In the genomic region with DNA sequence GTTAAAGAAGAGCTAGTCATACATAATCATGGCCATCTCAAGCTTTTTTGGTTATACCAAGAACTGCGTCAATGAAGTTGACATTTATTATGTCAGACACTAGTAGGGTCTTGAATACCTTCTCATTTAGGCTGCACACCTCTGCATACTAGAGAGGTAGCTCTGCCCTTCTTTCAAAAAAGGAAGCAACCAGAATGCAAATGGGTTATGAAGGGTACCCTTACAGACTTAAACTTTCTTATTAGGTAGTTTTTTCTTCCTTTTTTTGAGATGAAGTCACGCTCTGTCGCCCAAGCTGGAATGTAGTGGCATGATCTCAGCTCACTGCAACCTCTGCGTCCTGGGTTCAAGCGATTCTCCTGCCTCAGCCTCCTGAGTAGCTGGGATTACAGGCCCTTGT, we compare ENCODE assay signal across 22 cellular contexts. TPM values are rescaled to one million over a fixed set of nuclear protein-coding genes. Genes with fewer than 3 reads are reported as not detected.
DNase-seq lines count a peak whose midpoint lies in the region; ATAC-seq, FAIRE-seq and TF ChIP-seq lines count a peak whose summit lies in the region.
"Had no signal": no experiment of that assay in that cellular context is flagged by ENCODE, and none has a peak within 500 bp of the region (broad histone marks: within the 10 kb centered on the region; RNA-seq: fewer than 3 reads in every experiment).

No MANE protein-coding gene starts in this region.

- TF ChIP-seq EP300 in K562 (IDR thresholded peaks at IDR 0.05; ENCODE audit: low read length) = no peak

- TF ChIP-seq POLR2A in heart left ventricle (IDR thresholded peaks at IDR 0.05) (no peak), K562 (conservative IDR thresholded peaks at IDR 0.05) (no peak)

- no peaks in the 10 kb centered on the region for H3K9me1 ChIP-seq in K562 (ENCODE audit: control insufficient read depth, insufficient read depth, low read length)

- 94 to 98% (median 95%) methylated on average over 5 of the region's 5 CpGs for WGBS in heart left ventricle, 4 donors
- 89% methylated on average over 1 of the region's 5 CpGs for WGBS in K562 (ENCODE audit: insufficient coverage, low coverage, missing lambda C conversion rate)
- 88 to 99% (median 97%) methylated on average over 5 of the region's 5 CpGs for WGBS in psoas muscle, 3 donors

- H3K4me3 ChIP-seq in heart left ventricle (peak overlapping the region in 1 of 12 donors; percentile 11), K562 (no peak overlapping the region), psoas muscle (no peak overlapping the region)
- H3K4me3 ChIP-seq: upper lobe of right lung had no signal

- no peaks in the 10 kb centered on the region for H3K36me3 Mint-ChIP-seq in IgD-negative memory B cell

- H3K27ac Mint-ChIP-seq in IgD-negative memory B cell = peak overlapping the region in 2 of 3 donors; percentile 71 to 83
- H3K27ac Mint-ChIP-seq: activated CD4-positive, alpha-beta memory T cell treated with anti-CD3 and anti-CD28 coated beads, Interleukin-2, amount 10 ng/mL, durations not matched to agents 7 days and 5 days; activated naive CD4-positive, alpha-beta T cell treated with anti-CD3 and anti-CD28 coated beads, Interleukin-2, amount 10 ng/mL, durations not matched to agents 7 days and 5 days had no signal

- intact Hi-C loops in heart left ventricle (cut with DNase I) = loop anchor here in 2 of 10 donors (10.0 kb wide), 1 partner anchor 98 kb away; the partner anchor contains the start of gene ZBTB11 (in 2 of the 2)
- intact Hi-C loops in cardiac septum (cut with DNase I) = no loop called here
- intact Hi-C loops in K562 (cut with micrococcal nuclease) = no loop called here
- intact Hi-C loops in psoas muscle (cut with DNase I) = no loop called here

- H3K4me1 Mint-ChIP-seq in IgD-negative memory B cell = peaks cover 36 to 44% (median 39%) of the 10 kb centered on the region in 3 donors

- TF ChIP-seq CTCF in heart left ventricle (IDR thresholded peaks at IDR 0.05) (no peak), K562 (IDR thresholded peaks at IDR 0.05 in 2 of 3, conservative IDR thresholded peaks at IDR 0.05 in 1 of 3; ENCODE audit: insufficient read depth in 2 of 3, low read depth in 1 of 3, low read length in 3 of 3) (no peak), psoas muscle (IDR thresholded peaks at IDR 0.05) (no peak), GM20000 (IDR thresholded peaks at IDR 0.05; ENCODE audit: extremely low read depth, missing control alignments) (no peak)

- H3K4me1 ChIP-seq in heart left ventricle (peaks cover 7 to 84% (median 57%) of the 10 kb centered on the region in 12 donors), K562 (replicated peaks in 1 of 2; ENCODE audit: control insufficient read depth in 2 of 2, insufficient read depth in 2 of 2, low read length in 2 of 2) (peaks cover 3 to 13% of the 10 kb centered on the region in 2 experiments; a peak in 3 of 5 replicates), psoas muscle (peaks cover 47% of the 10 kb centered on the region)

- BruUV-seq in K562 (replicated peaks; lab: Mats Ljungman, UMichigan) = no TSS peak

- peaks cover 86% of the 10 kb centered on the region for H3K79me2 ChIP-seq in K562 (ENCODE audit: control insufficient read depth, insufficient read depth, low read length)

- no peak for FAIRE-seq in K562 (lab: Jason Lieb, UNC)
- FAIRE-seq: H54 had no signal

- ATAC-seq in heart left ventricle (no peak), K562 (no peak), psoas muscle (no peak)
- ATAC-seq: activated CD4-positive, CD25-positive, alpha-beta regulatory T cell treated with anti-CD3 and anti-CD28 coated beads, Interleukin-2, amount 50 U/mL, for 24 hours; Right ventricle myocardium inferior; upper lobe of right lung had no signal

- peak overlapping the region; percentile 41; the same call in 1 of the 2 replicates for H3K4me2 ChIP-seq in K562 (ENCODE audit: insufficient read depth, low read length)

- H3K9me3 Mint-ChIP-seq in IgD-negative memory B cell = no peaks in the 10 kb centered on the region
- H3K9me3 Mint-ChIP-seq: activated CD4-positive, alpha-beta memory T cell treated with anti-CD3 and anti-CD28 coated beads, Interleukin-2, amount 10 ng/mL, durations not matched to agents 7 days and 5 days; activated naive CD4-positive, alpha-beta T cell treated with anti-CD3 and anti-CD28 coated beads, Interleukin-2, amount 10 ng/mL, durations not matched to agents 7 days and 5 days had no signal

- no peaks in the 10 kb centered on the region for H3K27me3 Mint-ChIP-seq in IgD-negative memory B cell
- H3K27me3 Mint-ChIP-seq: activated CD4-positive, alpha-beta memory T cell treated with anti-CD3 and anti-CD28 coated beads, Interleukin-2, amount 10 ng/mL, durations not matched to agents 7 days and 5 days; activated naive CD4-positive, alpha-beta T cell treated with anti-CD3 and anti-CD28 coated beads, Interleukin-2, amount 10 ng/mL, durations not matched to agents 7 days and 5 days had no signal

- in situ Hi-C loops in K562 (cut with MboI) = loop anchor here (10.0 kb wide), 1 partner anchor 108 kb away; the partner anchor contains the start of gene RPL24

- H3K9me3 ChIP-seq in heart left ventricle (no peaks in the 10 kb centered on the region), K562 (replicated peaks; ENCODE audit: control insufficient read depth, insufficient read depth, low read depth, low read length) (no peaks in the 10 kb centered on the region), psoas muscle (no peaks in the 10 kb centered on the region)
- H3K9me3 ChIP-seq: upper lobe of right lung had no signal

- H3K27me3 ChIP-seq in heart left ventricle (no peaks in the 10 kb centered on the region), K562 (ENCODE audit: control insufficient read depth in 2 of 2, insufficient read depth in 2 of 2, low read length in 2 of 2) (no peaks in the 10 kb centered on the region), psoas muscle (ENCODE audit: insufficient read depth in 3 of 3, low read length in 2 of 3) (no peaks in the 10 kb centered on the region)
- H3K27me3 ChIP-seq: upper lobe of right lung had no signal

- CTCF ChIA-PET in K562 (lab: Yijun Ruan, JAX; ENCODE audit: low intra/inter-chr PET ratio) = no interaction called here

- peak overlapping the region in 3 of 4 donors; percentile 58 to 86 (median 70) for H3K4me3 Mint-ChIP-seq in IgD-negative memory B cell
- H3K4me3 Mint-ChIP-seq: activated CD4-positive, alpha-beta memory T cell treated with anti-CD3 and anti-CD28 coated beads, Interleukin-2, amount 10 ng/mL, durations not matched to agents 7 days and 5 days; activated naive CD4-positive, alpha-beta T cell treated with anti-CD3 and anti-CD28 coated beads, Interleukin-2, amount 10 ng/mL, durations not matched to agents 7 days and 5 days had no signal

- TF ChIP-seq RAD21 in K562 (CRISPR knock-in tag; conservative IDR thresholded peaks at IDR 0.05 in 1 of 2, IDR thresholded peaks at IDR 0.05 in 1 of 2) = no peak

- H3K9ac ChIP-seq in K562 (ENCODE audit: insufficient read depth in 1 of 2, low read depth in 2 of 2, low read length in 2 of 2) = peak overlapping the region; percentile 4 to 22; a peak in 2 of 4 replicates

- no peak overlapping the region for H2AFZ ChIP-seq in K562 (ENCODE audit: low read depth, low read length)

- H4K20me1 ChIP-seq in K562 (replicated peaks; ENCODE audit: control insufficient read depth, insufficient read depth, low read length) = no peaks in the 10 kb centered on the region

- H3K36me3 ChIP-seq in heart left ventricle (peaks cover 0 to 41% (median 30%) of the 10 kb centered on the region in 9 donors), K562 (ENCODE audit: control insufficient read depth, insufficient read depth, low read length) (peaks cover 41% of the 10 kb centered on the region), psoas muscle (ENCODE audit: insufficient read depth in 1 of 2, low read depth in 1 of 2) (peaks cover 0 to 48% of the 10 kb centered on the region in 2 donors)

- H3K27ac ChIP-seq in heart left ventricle (peak overlapping the region in 9 of 12 donors; percentile 6 to 99 (median 56)), K562 (ENCODE audit: extremely low read depth, low read depth, low read length) (no peak overlapping the region), psoas muscle (peak overlapping the region; percentile 61)
- H3K27ac ChIP-seq: C4-2B, upper lobe of right lung had no signal

- no peak for DNase-seq in heart left ventricle
- DNase-seq in cardiac septum (ENCODE audit: low spot score) = no peak
- DNase-seq in K562 (ENCODE audit: extremely low read depth in 1 of 4, low spot score in 3 of 4) = no peak
- DNase-seq in psoas muscle = no peak
- no peak for DNase-seq in dermis blood vessel endothelial cell
- DNase-seq in SHP77 (lab: John Stamatoyannopoulos, UW) = no peak
- no peak for DNase-seq in GM20000 (ENCODE audit: low spot score)
- DNase-seq: activated CD4-positive, alpha-beta memory T cell treated with anti-CD3 and anti-CD28 coated beads, Interleukin-2, amount 10 ng/mL, durations not matched to agents 7 days and 5 days; activated naive CD4-positive, alpha-beta T cell treated with anti-CD3 and anti-CD28 coated beads, Interleukin-2, amount 10 ng/mL, durations not matched to agents 7 days and 5 days; cerebellar nuclear complex; foreskin melanocyte; NCI-H2171 treated with DMSO at 0.1 percent for 48 hours; NCI-H526; retina; stimulated activated CD4-positive, alpha-beta T cell treated with anti-CD3 and anti-CD28 coated beads, Interleukin-12 subunit alpha, Interleukin-12 subunit beta, amount 100 ng/mL, for 4 hours; SW 1271; upper lobe of right lung had no signal

- POLR2A ChIA-PET in K562 (lab: Yijun Ruan, JAX) = interaction anchor here (0.9 to 1.3 kb wide), 2 partner anchors 13 to 62 kb away, joined by 3 to 6 read pairs; no protein-coding TSS in a partner anchor

RNA-seq across cellular contexts. Expression of gene PCNP, which starts 3.3 kb away (rescaled TPM):
- total RNA-seq in heart left ventricle = 100 to 1,000 TPM in 7 of 9 donors, 10 to 100 TPM in 2; 49.7 to 141 (median 121) TPM
- 10 to 100 TPM; 60.5 to 90.8 TPM for polyA plus RNA-seq in heart left ventricle
- 120 TPM for total RNA-seq in cardiac septum
- polyA plus RNA-seq in IgD-negative memory B cell = 119 TPM
- total RNA-seq in K562 (2011; cell fraction: chromatin; rRNA removed; ENCODE audit: low replicate concordance) = 25.3 and 87.5 TPM in 2 replicates
- total RNA-seq in K562 (2011; cell fraction: nucleolus; rRNA removed) = 12.5 and 16.1 TPM in 2 replicates
- 43.8 and 82.4 TPM in 2 replicates for total RNA-seq in K562 (2011; cell fraction: nucleoplasm; rRNA removed)
- 54.3 and 65.8 TPM in 2 replicates for total RNA-seq in K562 (2014; rRNA removed)
- total RNA-seq in K562 (2014; rRNA removed; fragmentation: Illumina TruSeq; extraction: Trizol) = 150 and 171 TPM in 2 replicates
- total RNA-seq in K562 (2015; rRNA removed; fragmentation: Illumina TruSeq; extraction: Trizol) = 101 and 115 TPM in 2 replicates
- 145 and 157 TPM in 2 replicates for total RNA-seq in K562 (2021)
- 84.4 and 97.5 TPM in 2 replicates for polyA plus RNA-seq in K562 (2011; rRNA removed)
- 10.5 and 31.2 TPM in 2 replicates for polyA plus RNA-seq in K562 (2011; cell fraction: cytosol; rRNA removed)
- 22.5 and 31.3 TPM in 2 replicates for polyA plus RNA-seq in K562 (2011; cell fraction: nucleus; rRNA removed)
- 100 and 136 TPM in 2 replicates for polyA plus RNA-seq in K562 (2012)
- 124 and 158 TPM in 2 replicates for polyA plus RNA-seq in K562 (2014; fragmentation: Illumina TruSeq; extraction: Trizol)
- polyA plus RNA-seq in K562 (2014; fragmentation: Nextera tagmentation; extraction: Ambion mirVana) = 100 to 1,000 TPM; 151 to 170 TPM
- 85.3 and 95.5 TPM in 2 replicates for polyA plus RNA-seq in K562 (2014; rRNA removed)
- 54.2 and 67.8 TPM in 2 replicates for polyA minus RNA-seq in K562 (2011; rRNA and poly(A)+ RNA removed)
- polyA minus RNA-seq in K562 (2011; cell fraction: cytosol; rRNA and poly(A)+ RNA removed) = 24.1 and 24.5 TPM in 2 replicates
- polyA minus RNA-seq in K562 (2011; cell fraction: nucleus; rRNA and poly(A)+ RNA removed) = 10.5 and 26.3 TPM in 2 replicates
- total RNA-seq in psoas muscle = 100 to 1,000 TPM in 2 of 4 donors, 10 to 100 TPM in 2; 80.6 to 133 (median 112) TPM
- polyA plus RNA-seq in psoas muscle = 100 to 1,000 TPM in 2 of 3 donors, 10 to 100 TPM in 1; 77.8 to 128 (median 105) TPM
- total RNA-seq in dermis blood vessel endothelial cell = 65.5 and 98.7 TPM in 2 replicates

RNA-seq across cellular contexts. Expression of gene TRMT10C, which starts 15.6 kb away (rescaled TPM):
- 10 to 100 TPM; 24.5 to 27.6 (median 26.4) TPM for total RNA-seq in heart left ventricle
- 10 to 100 TPM; 21.1 to 36.2 TPM for polyA plus RNA-seq in heart left ventricle
- total RNA-seq in cardiac septum = 19.1 TPM
- 39.8 TPM for polyA plus RNA-seq in IgD-negative memory B cell
- 10.8 and 31.0 TPM in 2 replicates for total RNA-seq in K562 (2011; cell fraction: chromatin; rRNA removed; ENCODE audit: low replicate concordance)
- total RNA-seq in K562 (2011; cell fraction: nucleolus; rRNA removed) = 10.3 and 11.6 TPM in 2 replicates
- total RNA-seq in K562 (2011; cell fraction: nucleoplasm; rRNA removed) = 15.8 and 17.3 TPM in 2 replicates
- total RNA-seq in K562 (2014; rRNA removed) = 39.7 and 50.4 TPM in 2 replicates
- total RNA-seq in K562 (2014; rRNA removed; fragmentation: Illumina TruSeq; extraction: Trizol) = 73.5 and 82.5 TPM in 2 replicates
- 58.5 and 62.5 TPM in 2 replicates for total RNA-seq in K562 (2015; rRNA removed; fragmentation: Illumina TruSeq; extraction: Trizol)
- 48.6 and 57.9 TPM in 2 replicates for total RNA-seq in K562 (2021)
- polyA plus RNA-seq in K562 (2011; rRNA removed) = 42.9 and 65.2 TPM in 2 replicates
- polyA plus RNA-seq in K562 (2011; cell fraction: cytosol; rRNA removed) = 26.4 and 33.0 TPM in 2 replicates
- polyA plus RNA-seq in K562 (2011; cell fraction: nucleus; rRNA removed) = 9.2 and 15.7 TPM in 2 replicates
- 23.1 and 41.6 TPM in 2 replicates for polyA plus RNA-seq in K562 (2012)
- polyA plus RNA-seq in K562 (2014; fragmentation: Illumina TruSeq; extraction: Trizol) = 53.5 and 63.9 TPM in 2 replicates
- polyA plus RNA-seq in K562 (2014; fragmentation: Nextera tagmentation; extraction: Ambion mirVana) = 100 to 1,000 TPM; 101 to 106 TPM
- 59.4 and 61.2 TPM in 2 replicates for polyA plus RNA-seq in K562 (2014; rRNA removed)
- 39.7 and 41.9 TPM in 2 replicates for polyA minus RNA-seq in K562 (2011; rRNA and poly(A)+ RNA removed)
- 15.9 and 24.2 TPM in 2 replicates for polyA minus RNA-seq in K562 (2011; cell fraction: cytosol; rRNA and poly(A)+ RNA removed)
- polyA minus RNA-seq in K562 (2011; cell fraction: nucleus; rRNA and poly(A)+ RNA removed) = 8.8 and 18.4 TPM in 2 replicates
- total RNA-seq in psoas muscle = 10 to 100 TPM; 23.4 to 34.6 (median 26.8) TPM
- 10 to 100 TPM; 27.8 to 64.0 (median 50.9) TPM for polyA plus RNA-seq in psoas muscle
- total RNA-seq in dermis blood vessel endothelial cell = 30.6 and 36.1 TPM in 2 replicates
